Comparison of ENCODE assay signal across 19 cellular contexts in the genomic region with DNA sequence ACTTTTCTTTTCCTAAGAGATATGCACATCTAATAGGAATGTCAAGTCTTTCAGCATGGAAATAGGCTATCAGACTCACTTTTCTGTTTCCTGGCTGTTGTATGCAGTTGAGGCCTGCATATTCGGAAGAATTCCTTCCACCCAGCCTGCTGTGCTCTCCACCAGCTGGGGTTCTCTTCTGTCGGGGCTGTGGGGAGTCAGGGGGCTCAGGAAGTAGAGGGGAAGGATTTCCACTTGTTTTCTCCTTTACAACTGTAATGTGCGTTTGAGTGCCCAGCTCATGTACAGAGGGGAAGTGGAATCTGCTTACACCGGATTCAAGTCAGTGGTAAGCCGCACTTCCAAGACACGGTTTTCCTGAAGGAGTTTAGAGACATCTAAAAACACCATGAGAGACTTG.
DNase-seq lines count a peak whose midpoint lies in the region; ATAC-seq, FAIRE-seq and TF ChIP-seq lines count a peak whose summit lies in the region.
"Had no signal": no experiment of that assay in that cellular context is flagged by ENCODE, and none has a peak within 500 bp of the region (broad histone marks: within the 10 kb centered on the region; RNA-seq: fewer than 3 reads in every experiment).

No MANE protein-coding gene starts in this region.

- no peaks in the 10 kb centered on the region for H3K9me1 ChIP-seq in endothelial cell of umbilical vein (replicated peaks; ENCODE audit: control insufficient read depth, extremely low read depth, insufficient read depth, low read length)

- H3K4me3 ChIP-seq in PC-9 = no peak overlapping the region
- H3K4me3 ChIP-seq in endothelial cell of umbilical vein (replicated peaks in 1 of 3; ENCODE audit: insufficient read depth in 1 of 3, low read depth in 1 of 3, low read length in 3 of 3) = no peak overlapping the region
- no peak overlapping the region for H3K4me3 ChIP-seq in neural progenitor cell
- H3K4me3 ChIP-seq in left ventricle myocardium inferior = no peak overlapping the region
- H3K4me3 ChIP-seq: coronary artery had no signal

- peak; percentile 45 for DNase-seq in G401 (ENCODE audit: low spot score)
- no peak for DNase-seq in PC-9
- DNase-seq in endothelial cell of umbilical vein (ENCODE audit: low read depth, low spot score) = peak; percentile 57
- DNase-seq in neural progenitor cell (ENCODE audit: low spot score) = no peak
- DNase-seq in left ventricle myocardium inferior = no peak
- no peak for DNase-seq in stimulated activated CD4-positive, alpha-beta T cell treated with anti-CD3 and anti-CD28 coated beads, Interleukin-1b, Interleukin-23, amount 100 ng/mL, for 48 hours
- no peak for DNase-seq in NCI-H2029 treated with DMSO at 0.1 percent for 48 hours (lab: John Stamatoyannopoulos, UW)
- DNase-seq: ACHN; activated CD4-positive, alpha-beta T cell treated with anti-CD3 and anti-CD28 coated beads for 1 hour; activated CD8-positive, alpha-beta T cell treated with anti-CD3 and anti-CD28 coated beads, Interleukin-2, amount 10 ng/mL, durations not matched to agents 7 days and 5 days; C1 segment of cervical spinal cord; MM.1S; NCI-H1436; NCI-H2107; SHP77 treated with DMSO at 0.1 percent for 48 hours; substantia nigra had no signal

- peak; percentile 73 for FAIRE-seq in endothelial cell of umbilical vein (lab: Jason Lieb, UNC)
- FAIRE-seq: urothelium cell line had no signal

- H3K9me3 ChIP-seq in PC-9 (ENCODE audit: insufficient read depth, low read depth) (no peaks in the 10 kb centered on the region), endothelial cell of umbilical vein (replicated peaks; ENCODE audit: control insufficient read depth, insufficient read depth, low read length) (no peaks in the 10 kb centered on the region), neural progenitor cell (ENCODE audit: low read depth) (no peaks in the 10 kb centered on the region), left ventricle myocardium inferior (replicated peaks) (no peaks in the 10 kb centered on the region)

- H2AFZ ChIP-seq in PC-9 (no peak overlapping the region), endothelial cell of umbilical vein (ENCODE audit: low read depth, low read length) (peak overlapping the region; percentile 19), neural progenitor cell (replicated peaks) (no peak overlapping the region)

- H3K79me2 ChIP-seq in PC-9 (ENCODE audit: low read depth) (no peaks in the 10 kb centered on the region), endothelial cell of umbilical vein (ENCODE audit: control insufficient read depth, insufficient read depth, low read length) (peaks cover 6% of the 10 kb centered on the region), neural progenitor cell (ENCODE audit: low read depth) (no peaks in the 10 kb centered on the region)

- H3K4me3 Mint-ChIP-seq in neural progenitor cell = no peak overlapping the region
- H3K4me3 Mint-ChIP-seq: activated CD8-positive, alpha-beta T cell treated with anti-CD3 and anti-CD28 coated beads, Interleukin-2, amount 10 ng/mL, durations not matched to agents 7 days and 5 days had no signal

- in situ Hi-C loops in G401 (cut with HindIII; ENCODE audit: low sequenced_read_pairs) = no loop called here

- no peaks in the 10 kb centered on the region for H3K9me2 ChIP-seq in PC-9 (ENCODE audit: insufficient read depth)

- H3K4me2 ChIP-seq in PC-9 (no peak overlapping the region), endothelial cell of umbilical vein (ENCODE audit: insufficient read depth, low read length) (peak overlapping the region; percentile 12), neural progenitor cell (no peak overlapping the region)

- H3K36me3 ChIP-seq in PC-9 (ENCODE audit: low read depth) (no peaks in the 10 kb centered on the region), endothelial cell of umbilical vein (ENCODE audit: control insufficient read depth in 2 of 2, extremely low read depth in 1 of 2, insufficient read depth in 2 of 2, low read length in 2 of 2) (peaks cover 0 to 2% of the 10 kb centered on the region in 2 experiments), neural progenitor cell (no peaks in the 10 kb centered on the region), left ventricle myocardium inferior (no peaks in the 10 kb centered on the region)

- H3K9me3 Mint-ChIP-seq in neural progenitor cell = no peaks in the 10 kb centered on the region

- H3K27ac ChIP-seq in PC-9 (peak overlapping the region; percentile 46; the same call in 1 of the 2 replicates), endothelial cell of umbilical vein (ENCODE audit: insufficient read depth, low read depth, low read length) (peak overlapping the region; percentile 89), neural progenitor cell (no peak overlapping the region), left ventricle myocardium inferior (replicated peaks) (no peak overlapping the region)
- H3K27ac ChIP-seq: coronary artery had no signal

- peaks cover 68% of the 10 kb centered on the region for H3K4me1 ChIP-seq in PC-9 (replicated peaks; ENCODE audit: insufficient read depth)
- peaks cover 64% of the 10 kb centered on the region for H3K4me1 ChIP-seq in endothelial cell of umbilical vein (ENCODE audit: control insufficient read depth, extremely low read depth, insufficient read depth, low read length)
- peaks cover 23% of the 10 kb centered on the region for H3K4me1 ChIP-seq in neural progenitor cell
- no peaks in the 10 kb centered on the region for H3K4me1 ChIP-seq in left ventricle myocardium inferior

- H3K4me1 Mint-ChIP-seq in neural progenitor cell = peaks cover 68% of the 10 kb centered on the region

- BruUV-seq in PC-9 (replicated peaks; lab: Mats Ljungman, UMichigan) (no TSS peak), endothelial cell of umbilical vein (replicated peaks; lab: Mats Ljungman, UMichigan) (no TSS peak)

- peak overlapping the region; percentile 2 for H3K9ac ChIP-seq in endothelial cell of umbilical vein (replicated peaks; ENCODE audit: extremely low read depth, insufficient read depth, low read length)
- H3K9ac ChIP-seq in neural progenitor cell = no peak overlapping the region

- CTCF ChIA-PET in PC-9 (lab: Charles Lee) = no interaction called here
- CTCF ChIA-PET in endothelial cell of umbilical vein (lab: Charles Lee) = interaction anchor here (1.0 to 1.4 kb wide), 2 partner anchors 9 to 99 kb away, joined by 3 read pairs; no protein-coding TSS in a partner anchor

- H3F3A ChIP-seq in PC-9 (ENCODE audit: insufficient read depth, low read depth) (peaks cover 45% of the 10 kb centered on the region), neural progenitor cell (ENCODE audit: low read depth) (peaks cover 20% of the 10 kb centered on the region)

- intact Hi-C loops in PC-9 (cut with micrococcal nuclease; ENCODE audit: unreplicated experiment) (loop anchor here (5.0 kb wide), 1 partner anchor 47 kb away; no protein-coding TSS in a partner anchor), endothelial cell of umbilical vein (cut with micrococcal nuclease) (loop anchor here (1.0 to 5.0 kb wide), 2 partner anchors 48 to 65 kb away; no protein-coding TSS in a partner anchor), left ventricle myocardium inferior (cut with micrococcal nuclease) (no loop called here)

- H3K27ac Mint-ChIP-seq in neural progenitor cell = peak overlapping the region; percentile 35
- H3K27ac Mint-ChIP-seq: activated CD8-positive, alpha-beta T cell treated with anti-CD3 and anti-CD28 coated beads, Interleukin-2, amount 10 ng/mL, durations not matched to agents 7 days and 5 days had no signal

- no peak for ATAC-seq in GM18867 (IDR thresholded peaks at IDR 0.05; ENCODE audit: unreplicated experiment)
- ATAC-seq: activated CD8-positive, alpha-beta T cell treated with anti-CD3 and anti-CD28 coated beads, Interleukin-2, amount 10 ng/mL, durations not matched to agents 7 days and 5 days had no signal

- H3K27me3 Mint-ChIP-seq in neural progenitor cell (ENCODE audit: insufficient read depth, low read depth) = no peaks in the 10 kb centered on the region

- POLR2A ChIA-PET in PC-9 (lab: Charles Lee; ENCODE audit: unreplicated experiment) (no interaction called here), endothelial cell of umbilical vein (lab: Charles Lee) (no interaction called here)

- TF ChIP-seq CTCF in PC-9 (conservative IDR thresholded peaks at IDR 0.05) (no peak), endothelial cell of umbilical vein (IDR thresholded peaks at IDR 0.05; ENCODE audit: extremely low read depth in 1 of 2, insufficient read depth in 1 of 2, low read depth in 1 of 2, low read length in 2 of 2) (no peak), neural progenitor cell (IDR thresholded peaks at IDR 0.05) (no peak), left ventricle myocardium inferior (IDR thresholded peaks at IDR 0.05; ENCODE audit: borderline replicate concordance) (no peak)

- H3K36me3 Mint-ChIP-seq in neural progenitor cell = no peaks in the 10 kb centered on the region

- no peak for TF ChIP-seq POLR2A in endothelial cell of umbilical vein (IDR thresholded peaks at IDR 0.05; ENCODE audit: low read depth, low read length)

- dilution Hi-C loops in endothelial cell of umbilical vein (cut with MboI; ENCODE audit: extremely low pct_ligation_motif_present, low sequenced_read_pairs) = no loop called here

- no peaks in the 10 kb centered on the region for H4K20me1 ChIP-seq in PC-9 (ENCODE audit: insufficient read depth)
- no peaks in the 10 kb centered on the region for H4K20me1 ChIP-seq in endothelial cell of umbilical vein (replicated peaks; ENCODE audit: control insufficient read depth, extremely low read depth, insufficient read depth, low read length)
- H4K20me1 ChIP-seq in neural progenitor cell (ENCODE audit: low read depth) = no peaks in the 10 kb centered on the region

- H3K27me3 ChIP-seq in PC-9 (ENCODE audit: insufficient read depth, low read depth) (no peaks in the 10 kb centered on the region), endothelial cell of umbilical vein (ENCODE audit: control insufficient read depth in 2 of 2, insufficient read depth in 2 of 2, low read length in 2 of 2) (no peaks in the 10 kb centered on the region), neural progenitor cell (no peaks in the 10 kb centered on the region), left ventricle myocardium inferior (ENCODE audit: low read depth) (no peaks in the 10 kb centered on the region)

TF ChIP-seq in endothelial cell of umbilical vein, 7 proteins besides CTCF, POLR2A, EP300 and RAD21:
- TF ChIP-seq MYC (IDR thresholded peaks at IDR 0.05; ENCODE audit: low read depth, low read length) (no peak), POLR2AphosphoS5 (IDR thresholded peaks at IDR 0.05; ENCODE audit: insufficient read depth, low read depth, low read length) (no peak), FOS (IDR thresholded peaks at IDR 0.05; ENCODE audit: borderline replicate concordance, insufficient read depth, low read length) (no peak), JUN (IDR thresholded peaks at IDR 0.05; ENCODE audit: borderline replicate concordance, insufficient read depth, insufficient read length, low read depth) (no peak), GATA2 (IDR thresholded peaks at IDR 0.05; ENCODE audit: insufficient read depth, insufficient read length, low read depth, low read length) (no peak), EZH2 (IDR thresholded peaks at IDR 0.05; ENCODE audit: borderline replicate concordance, low read depth, low read length, severe bottlenecking) (no peak)
- TF ChIP-seq, protein P1, sequence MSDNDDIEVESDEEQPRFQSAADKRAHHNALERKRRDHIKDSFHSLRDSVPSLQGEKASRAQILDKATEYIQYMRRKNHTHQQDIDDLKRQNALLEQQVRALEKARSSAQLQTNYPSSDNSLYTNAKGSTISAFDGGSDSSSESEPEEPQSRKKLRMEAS (IDR thresholded peaks at IDR 0.05; ENCODE audit: insufficient read depth, insufficient read length) = no peak

Comparison
In these comparisons a context has a peak if more than half of its experiments do, and no peak if none do; other contexts are left out.
1. DNase-seq: peak in G401 (single experiment) and endothelial cell of umbilical vein (single experiment); none in PC-9 (0 of 2), neural progenitor cell (single experiment), left ventricle myocardium inferior (single experiment), stimulated activated CD4-positive, alpha-beta T cell treated with anti-CD3 and anti-CD28 coated beads, Interleukin-1b, Interleukin-23, amount 100 ng/mL, for 48 hours (single experiment) and NCI-H2029 treated with DMSO at 0.1 percent for 48 hours (single experiment).
2. H3K27ac ChIP-seq: peak in PC-9 (single experiment) and endothelial cell of umbilical vein (single experiment); none in neural progenitor cell (single experiment) and left ventricle myocardium inferior (single experiment).